In genomic region chr5:178642351-178642909, GRCh38 we compare ENCODE assay signal across 1 cellular context.
TF ChIP-seq lines count a peak whose summit lies in the region.

No MANE protein-coding gene starts in this region.

TF ChIP-seq in HEK293, 187 proteins besides CTCF, POLR2A, EP300 and RAD21 (continued from another document):
- TF ChIP-seq PATZ1 (tag by site-specific recombination; IDR thresholded peaks at IDR 0.05) = 0 out of 2 replicates have a peak, but pooled peaks have one; percentile 28
- no peak for TF ChIP-seq ZNF292 (tag by site-specific recombination; IDR thresholded peaks at IDR 0.05; ENCODE audit: borderline replicate concordance, low read depth)
- TF ChIP-seq GLI4 (tag by site-specific recombination; IDR thresholded peaks at IDR 0.05) = no peak
- TF ChIP-seq ZBTB17 (tag by site-specific recombination; IDR thresholded peaks at IDR 0.05) = no peak
- no peak for TF ChIP-seq KLF8 (tag by site-specific recombination; IDR thresholded peaks at IDR 0.05)
- TF ChIP-seq GLIS2 (tag by site-specific recombination; IDR thresholded peaks at IDR 0.05) = 0 out of 2 replicates have a peak, but pooled peaks have one; percentile 16
- no peak for TF ChIP-seq ZNF501 (tag by site-specific recombination; IDR thresholded peaks at IDR 0.05)
- peak; percentile 60 for TF ChIP-seq PRDM10 (tag by site-specific recombination; IDR thresholded peaks at IDR 0.05)
- TF ChIP-seq GFI1B (tag by site-specific recombination; IDR thresholded peaks at IDR 0.05) = no peak
- no peak for TF ChIP-seq ZNF37A (tag by site-specific recombination; IDR thresholded peaks at IDR 0.05)
- TF ChIP-seq ZFP69B (tag by site-specific recombination; IDR thresholded peaks at IDR 0.05) = no peak
- TF ChIP-seq ZNF2 (tag by site-specific recombination; IDR thresholded peaks at IDR 0.05) = no peak
- no peak for TF ChIP-seq ZNF701 (tag by site-specific recombination; IDR thresholded peaks at IDR 0.05)
- TF ChIP-seq KLF10 (tag by site-specific recombination; IDR thresholded peaks at IDR 0.05) = no peak
- TF ChIP-seq ZNF19 (tag by site-specific recombination; IDR thresholded peaks at IDR 0.05; ENCODE audit: low read depth) = no peak
- TF ChIP-seq SETDB1 (IDR thresholded peaks at IDR 0.05; ENCODE audit: insufficient read length, low read length) = peak; percentile 80
- no peak for TF ChIP-seq ZNF510 (tag by site-specific recombination; IDR thresholded peaks at IDR 0.05; ENCODE audit: insufficient replicate concordance)
- TF ChIP-seq ZNF670 (tag by site-specific recombination; IDR thresholded peaks at IDR 0.05; ENCODE audit: low read depth) = no peak
- no peak for TF ChIP-seq ZNF791 (tag by site-specific recombination; IDR thresholded peaks at IDR 0.05)
- no peak for TF ChIP-seq ZBTB1 (tag by site-specific recombination; IDR thresholded peaks at IDR 0.05)
- TF ChIP-seq REST (tag by site-specific recombination; IDR thresholded peaks at IDR 0.05) = no peak
- TF ChIP-seq ZNF157 (tag by site-specific recombination; IDR thresholded peaks at IDR 0.05) = no peak
- no peak for TF ChIP-seq ZNF423 (tag by site-specific recombination; IDR thresholded peaks at IDR 0.05)
- TF ChIP-seq HOXC10 (CRISPR knock-in tag; IDR thresholded peaks at IDR 0.05) = no peak
- TF ChIP-seq ZNF645 (tag by site-specific recombination; IDR thresholded peaks at IDR 0.05) = no peak
- no peak for TF ChIP-seq ZNF704 (tag by site-specific recombination; IDR thresholded peaks at IDR 0.05)
- no peak for TF ChIP-seq KLF1 (tag by site-specific recombination; IDR thresholded peaks at IDR 0.05)
- TF ChIP-seq ZNF585B (tag by site-specific recombination; IDR thresholded peaks at IDR 0.05) = no peak
- TF ChIP-seq ZSCAN5A (tag by site-specific recombination; IDR thresholded peaks at IDR 0.05) = no peak
- peak; percentile 69 for TF ChIP-seq ZBTB20 (tag by site-specific recombination; IDR thresholded peaks at IDR 0.05)
- TF ChIP-seq SP2 (tag by site-specific recombination; IDR thresholded peaks at IDR 0.05) = no peak
- no peak for TF ChIP-seq ZNF311 (tag by site-specific recombination; IDR thresholded peaks at IDR 0.05; ENCODE audit: borderline replicate concordance)
- TF ChIP-seq PRDM6 (tag by site-specific recombination; IDR thresholded peaks at IDR 0.05) = no peak
- peak; percentile 86 for TF ChIP-seq ZNF660 (tag by site-specific recombination; IDR thresholded peaks at IDR 0.05)
- TF ChIP-seq KLF9 (tag by site-specific recombination; IDR thresholded peaks at IDR 0.05; ENCODE audit: low read depth) = no peak
